ENCODE assay signal across 1 cellular context in genomic region chr19:660793-661426, GRCh38.
A peak's percentile ranks its signal among the peaks of the same experiment; 100 is the strongest.
TF ChIP-seq lines count a peak whose summit lies in the region.

No MANE protein-coding gene starts in this region.

TF ChIP-seq in HepG2, 621 proteins besides CTCF, POLR2A, EP300 and RAD21 (continued from another document and continues in another):
- 0 out of 2 replicates have a peak, but pooled peaks have one; percentile 47 for TF ChIP-seq ZSCAN25 (CRISPR knock-in tag; IDR thresholded peaks at IDR 0.05)
- TF ChIP-seq DZIP1 (CRISPR knock-in tag; IDR thresholded peaks at IDR 0.05), result 0 out of 2 replicates have a peak, but pooled peaks have one; percentile 73
- TF ChIP-seq AHDC1 (CRISPR knock-in tag; IDR thresholded peaks at IDR 0.05; ENCODE audit: borderline replicate concordance), result no peak
- no peak for TF ChIP-seq ZNF776 (CRISPR knock-in tag; IDR thresholded peaks at IDR 0.05)
- TF ChIP-seq ZNF615 (CRISPR knock-in tag; IDR thresholded peaks at IDR 0.05; ENCODE audit: borderline replicate concordance), result no peak
- no peak for TF ChIP-seq ZNF816 (CRISPR knock-in tag; IDR thresholded peaks at IDR 0.05; ENCODE audit: borderline replicate concordance)
- peak; percentile 92 for TF ChIP-seq HIVEP1 (CRISPR knock-in tag; IDR thresholded peaks at IDR 0.05)
- no peak for TF ChIP-seq PRPF4 (IDR thresholded peaks at IDR 0.05; ENCODE audit: low read depth, low read length, poor library complexity, severe bottlenecking)
- TF ChIP-seq ZNF589 (CRISPR knock-in tag; conservative IDR thresholded peaks at IDR 0.05), result 0 out of 2 replicates have a peak, but pooled peaks have one; percentile 63
- TF ChIP-seq ZNF10 (CRISPR knock-in tag; IDR thresholded peaks at IDR 0.05; ENCODE audit: borderline replicate concordance, low read depth), result no peak
- no peak for TF ChIP-seq ZSCAN30 (CRISPR knock-in tag; IDR thresholded peaks at IDR 0.05)
- no peak for TF ChIP-seq HNRNPL (IDR thresholded peaks at IDR 0.05; ENCODE audit: low read depth, low read length)
- TF ChIP-seq CHCHD3 (CRISPR knock-in tag; IDR thresholded peaks at IDR 0.05), result no peak
- TF ChIP-seq NFE2L2 (IDR thresholded peaks at IDR 0.05; ENCODE audit: low read length), result no peak
- TF ChIP-seq HNRNPH1 (optimal IDR thresholded peaks at IDR 0.05; ENCODE audit: low read depth, low read length), result no peak
- no peak for TF ChIP-seq BCLAF1 (IDR thresholded peaks at IDR 0.05)
- TF ChIP-seq ZNF652 (CRISPR knock-in tag; IDR thresholded peaks at IDR 0.05; ENCODE audit: borderline replicate concordance, low read depth), result 0 out of 2 replicates have a peak, but pooled peaks have one; percentile 21
- TF ChIP-seq ZNF746 (CRISPR knock-in tag; IDR thresholded peaks at IDR 0.05), result 0 out of 2 replicates have a peak, but pooled peaks have one; percentile 80
- peak; percentile 63; the same call in 1 of the 2 replicates for TF ChIP-seq ZNF326 (CRISPR knock-in tag; IDR thresholded peaks at IDR 0.05; ENCODE audit: borderline replicate concordance)
- no peak for TF ChIP-seq HMGA1 (CRISPR knock-in tag; conservative IDR thresholded peaks at IDR 0.05)
- TF ChIP-seq ZNF766 (CRISPR knock-in tag; IDR thresholded peaks at IDR 0.05; ENCODE audit: borderline replicate concordance), result peak; percentile 80; the same call in 1 of the 2 replicates
- no peak for TF ChIP-seq ZNF367 (CRISPR knock-in tag; IDR thresholded peaks at IDR 0.05; ENCODE audit: borderline replicate concordance)
- TF ChIP-seq DNMT1 (CRISPR knock-in tag; IDR thresholded peaks at IDR 0.05), result no peak
- TF ChIP-seq NFRKB (IDR thresholded peaks at IDR 0.05), result no peak
- no peak for TF ChIP-seq CSRNP2 (CRISPR knock-in tag; conservative IDR thresholded peaks at IDR 0.05; ENCODE audit: low read depth)
- 0 out of 2 replicates have a peak, but pooled peaks have one; percentile 27 for TF ChIP-seq CREB1 (IDR thresholded peaks at IDR 0.05)
- TF ChIP-seq CREB1 (CRISPR knock-in tag; IDR thresholded peaks at IDR 0.05), result no peak
- peak; percentile 78; the same call in 1 of the 2 replicates for TF ChIP-seq ZNF580 (CRISPR knock-in tag; IDR thresholded peaks at IDR 0.05; ENCODE audit: borderline replicate concordance, low read depth)
- 0 out of 2 replicates have a peak, but pooled peaks have one; percentile 10 for TF ChIP-seq ZNF646 (CRISPR knock-in tag; IDR thresholded peaks at IDR 0.05)
- TF ChIP-seq CCDC6 (CRISPR knock-in tag; IDR thresholded peaks at IDR 0.05), result no peak
- TF ChIP-seq TCF12 (IDR thresholded peaks at IDR 0.05), result no peak
- TF ChIP-seq TCF12 (CRISPR knock-in tag; IDR thresholded peaks at IDR 0.05), result peak; percentile 79
- peak; percentile 6; the same call in 1 of the 2 replicates for TF ChIP-seq STAG1 (CRISPR knock-in tag; IDR thresholded peaks at IDR 0.05)
- peak; percentile 92 for TF ChIP-seq RXRB (CRISPR knock-in tag; IDR thresholded peaks at IDR 0.05; ENCODE audit: borderline replicate concordance)
- TF ChIP-seq CENPT (CRISPR knock-in tag; IDR thresholded peaks at IDR 0.05; ENCODE audit: low read depth), result no peak
- 0 out of 2 replicates have a peak, but pooled peaks have one; percentile 22 for TF ChIP-seq ARHGAP35 (CRISPR knock-in tag; IDR thresholded peaks at IDR 0.05; ENCODE audit: borderline replicate concordance)
- TF ChIP-seq WIZ (CRISPR knock-in tag; IDR thresholded peaks at IDR 0.05), result no peak
- TF ChIP-seq TOPORS (CRISPR knock-in tag; IDR thresholded peaks at IDR 0.05), result peak; percentile 70; the same call in 1 of the 2 replicates
- TF ChIP-seq ZNF501 (CRISPR knock-in tag; IDR thresholded peaks at IDR 0.05), result peak; percentile 46
- TF ChIP-seq CHD4 (IDR thresholded peaks at IDR 0.05; ENCODE audit: borderline replicate concordance, low read length), result no peak
- TF ChIP-seq ZBTB26 (CRISPR knock-in tag; IDR thresholded peaks at IDR 0.05; ENCODE audit: borderline replicate concordance), result no peak; the same call in 1 of the 2 replicates
- TF ChIP-seq ZNF570 (CRISPR knock-in tag; IDR thresholded peaks at IDR 0.05; ENCODE audit: borderline replicate concordance), result no peak
- TF ChIP-seq NONO (IDR thresholded peaks at IDR 0.05), result no peak
- peak; percentile 89 for TF ChIP-seq NONO (CRISPR knock-in tag; conservative IDR thresholded peaks at IDR 0.05)
- TF ChIP-seq NCOA1 (CRISPR knock-in tag; IDR thresholded peaks at IDR 0.05), result no peak
